1 cellular context compared by ENCODE assay signal in the genomic region with DNA sequence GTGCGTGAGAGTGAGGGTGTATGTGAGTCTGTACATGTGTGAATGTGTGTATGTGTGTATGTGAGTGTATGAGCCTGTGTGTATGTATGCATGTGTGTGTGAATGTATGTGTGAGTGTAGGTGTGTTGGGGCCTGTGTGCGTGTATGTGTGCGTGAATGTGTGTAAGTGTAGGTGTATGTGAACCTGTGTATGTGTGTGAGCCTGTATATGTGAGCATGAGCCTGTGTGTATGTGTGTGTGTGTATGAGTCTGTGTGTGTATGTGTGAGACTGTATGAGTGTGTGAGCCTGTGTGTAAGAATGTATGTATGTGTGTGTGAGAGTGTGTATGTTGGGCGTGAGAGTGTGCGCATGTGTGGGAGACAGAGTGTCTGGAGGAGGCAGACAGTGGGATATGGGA.
TF ChIP-seq lines count a peak whose summit lies in the region.

No MANE protein-coding gene starts in this region.

TF ChIP-seq in HepG2, 621 proteins besides CTCF, POLR2A, EP300 and RAD21 (continued from another document and continues in another):
- TF ChIP-seq, protein P1, sequence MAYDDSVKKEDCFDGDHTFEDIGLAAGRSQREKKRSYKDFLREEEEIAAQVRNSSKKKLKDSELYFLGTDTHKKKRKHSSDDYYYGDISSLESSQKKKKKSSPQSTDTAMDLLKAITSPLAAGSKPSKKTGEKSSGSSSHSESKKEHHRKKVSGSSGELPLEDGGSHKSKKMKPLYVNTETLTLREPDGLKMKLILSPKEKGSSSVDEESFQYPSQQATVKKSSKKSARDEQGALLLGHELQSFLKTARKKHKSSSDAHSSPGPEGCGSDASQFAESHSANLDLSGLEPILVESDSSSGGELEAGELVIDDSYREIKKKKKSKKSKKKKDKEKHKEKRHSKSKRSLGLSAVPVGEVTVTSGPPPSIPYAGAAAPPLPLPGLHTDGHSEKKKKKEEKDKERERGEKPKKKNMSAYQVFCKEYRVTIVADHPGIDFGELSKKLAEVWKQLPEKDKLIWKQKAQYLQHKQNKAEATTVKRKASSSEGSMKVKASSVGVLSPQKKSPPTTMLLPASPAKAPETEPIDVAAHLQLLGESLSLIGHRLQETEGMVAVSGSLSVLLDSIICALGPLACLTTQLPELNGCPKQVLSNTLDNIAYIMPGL (CRISPR knock-in tag; IDR thresholded peaks at IDR 0.05; ENCODE audit: borderline replicate concordance in 1 of 2, low read depth in 1 of 2), result no peak
- no peak for TF ChIP-seq KLF16 (CRISPR knock-in tag; IDR thresholded peaks at IDR 0.05)
- peak; percentile 97; the same call in 1 of the 2 replicates for TF ChIP-seq NBN (conservative IDR thresholded peaks at IDR 0.05)
- TF ChIP-seq, protein P2, sequence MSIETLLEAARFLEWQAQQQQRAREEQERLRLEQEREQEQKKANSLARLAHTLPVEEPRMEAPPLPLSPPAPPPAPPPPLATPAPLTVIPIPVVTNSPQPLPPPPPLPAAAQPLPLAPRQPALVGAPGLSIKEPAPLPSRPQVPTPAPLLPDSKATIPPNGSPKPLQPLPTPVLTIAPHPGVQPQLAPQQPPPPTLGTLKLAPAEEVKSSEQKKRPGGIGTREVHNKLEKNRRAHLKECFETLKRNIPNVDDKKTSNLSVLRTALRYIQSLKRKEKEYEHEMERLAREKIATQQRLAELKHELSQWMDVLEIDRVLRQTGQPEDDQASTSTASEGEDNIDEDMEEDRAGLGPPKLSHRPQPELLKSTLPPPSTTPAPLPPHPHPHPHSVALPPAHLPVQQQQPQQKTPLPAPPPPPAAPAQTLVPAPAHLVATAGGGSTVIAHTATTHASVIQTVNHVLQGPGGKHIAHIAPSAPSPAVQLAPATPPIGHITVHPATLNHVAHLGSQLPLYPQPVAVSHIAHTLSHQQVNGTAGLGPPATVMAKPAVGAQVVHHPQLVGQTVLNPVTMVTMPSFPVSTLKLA (IDR thresholded peaks at IDR 0.05), result peak; percentile 75
- TF ChIP-seq BORCS8-MEF2B (CRISPR knock-in tag; IDR thresholded peaks at IDR 0.05), result no peak
- TF ChIP-seq, protein P3, sequence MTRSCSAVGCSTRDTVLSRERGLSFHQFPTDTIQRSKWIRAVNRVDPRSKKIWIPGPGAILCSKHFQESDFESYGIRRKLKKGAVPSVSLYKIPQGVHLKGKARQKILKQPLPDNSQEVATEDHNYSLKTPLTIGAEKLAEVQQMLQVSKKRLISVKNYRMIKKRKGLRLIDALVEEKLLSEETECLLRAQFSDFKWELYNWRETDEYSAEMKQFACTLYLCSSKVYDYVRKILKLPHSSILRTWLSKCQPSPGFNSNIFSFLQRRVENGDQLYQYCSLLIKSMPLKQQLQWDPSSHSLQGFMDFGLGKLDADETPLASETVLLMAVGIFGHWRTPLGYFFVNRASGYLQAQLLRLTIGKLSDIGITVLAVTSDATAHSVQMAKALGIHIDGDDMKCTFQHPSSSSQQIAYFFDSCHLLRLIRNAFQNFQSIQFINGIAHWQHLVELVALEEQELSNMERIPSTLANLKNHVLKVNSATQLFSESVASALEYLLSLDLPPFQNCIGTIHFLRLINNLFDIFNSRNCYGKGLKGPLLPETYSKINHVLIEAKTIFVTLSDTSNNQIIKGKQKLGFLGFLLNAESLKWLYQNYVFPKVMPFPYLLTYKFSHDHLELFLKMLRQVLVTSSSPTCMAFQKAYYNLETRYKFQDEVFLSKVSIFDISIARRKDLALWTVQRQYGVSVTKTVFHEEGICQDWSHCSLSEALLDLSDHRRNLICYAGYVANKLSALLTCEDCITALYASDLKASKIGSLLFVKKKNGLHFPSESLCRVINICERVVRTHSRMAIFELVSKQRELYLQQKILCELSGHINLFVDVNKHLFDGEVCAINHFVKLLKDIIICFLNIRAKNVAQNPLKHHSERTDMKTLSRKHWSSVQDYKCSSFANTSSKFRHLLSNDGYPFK (CRISPR knock-in tag; IDR thresholded peaks at IDR 0.05; ENCODE audit: borderline replicate concordance), result no peak
- TF ChIP-seq REL (CRISPR knock-in tag; conservative IDR thresholded peaks at IDR 0.05), result no peak
- peak; percentile 60 for TF ChIP-seq PHB2 (IDR thresholded peaks at IDR 0.05; ENCODE audit: partially characterized antibody)
- TF ChIP-seq NR1H2 (CRISPR knock-in tag; IDR thresholded peaks at IDR 0.05; ENCODE audit: borderline replicate concordance, low read depth), result no peak
- peak; percentile 67; the same call in 1 of the 2 replicates for TF ChIP-seq FOXP1 (IDR thresholded peaks at IDR 0.05)
- TF ChIP-seq FOXP1 (CRISPR knock-in tag; IDR thresholded peaks at IDR 0.05), result no peak
- no peak for TF ChIP-seq ZBTB7B (CRISPR knock-in tag; IDR thresholded peaks at IDR 0.05)
- TF ChIP-seq ZFP36L1 (CRISPR knock-in tag; IDR thresholded peaks at IDR 0.05), result no peak
- 0 out of 2 replicates have a peak, but pooled peaks have one; percentile 46 for TF ChIP-seq FOXA1 (IDR thresholded peaks at IDR 0.05)
- no peak for TF ChIP-seq FOXA1 (CRISPR knock-in tag; IDR thresholded peaks at IDR 0.05)
- no peak for TF ChIP-seq MTA1 (CRISPR knock-in tag; IDR thresholded peaks at IDR 0.05; ENCODE audit: borderline replicate concordance)
- no peak for TF ChIP-seq ZNF251 (CRISPR knock-in tag; IDR thresholded peaks at IDR 0.05)
- peak; percentile 51 for TF ChIP-seq RAD51 (IDR thresholded peaks at IDR 0.05; ENCODE audit: borderline replicate concordance)
- TF ChIP-seq LCORL (IDR thresholded peaks at IDR 0.05), result peak; percentile 50; the same call in 1 of the 2 replicates
- no peak for TF ChIP-seq LCORL (CRISPR knock-in tag; IDR thresholded peaks at IDR 0.05)
- no peak for TF ChIP-seq ZNF772 (CRISPR knock-in tag; IDR thresholded peaks at IDR 0.05)
- peak; percentile 91 for TF ChIP-seq SOX6 (IDR thresholded peaks at IDR 0.05)
- TF ChIP-seq SOX6 (CRISPR knock-in tag; IDR thresholded peaks at IDR 0.05), result no peak
- TF ChIP-seq SIN3A (IDR thresholded peaks at IDR 0.05; ENCODE audit: borderline replicate concordance, low read depth, low read length), result no peak
- TF ChIP-seq ARNT2 (CRISPR knock-in tag; IDR thresholded peaks at IDR 0.05; ENCODE audit: low read depth), result no peak
- TF ChIP-seq ZNF282 (IDR thresholded peaks at IDR 0.05; ENCODE audit: partially characterized antibody), result peak; percentile 95
- TF ChIP-seq SUZ12 (IDR thresholded peaks at IDR 0.05; ENCODE audit: low read depth, low read length), result no peak
- TF ChIP-seq, protein P4, sequence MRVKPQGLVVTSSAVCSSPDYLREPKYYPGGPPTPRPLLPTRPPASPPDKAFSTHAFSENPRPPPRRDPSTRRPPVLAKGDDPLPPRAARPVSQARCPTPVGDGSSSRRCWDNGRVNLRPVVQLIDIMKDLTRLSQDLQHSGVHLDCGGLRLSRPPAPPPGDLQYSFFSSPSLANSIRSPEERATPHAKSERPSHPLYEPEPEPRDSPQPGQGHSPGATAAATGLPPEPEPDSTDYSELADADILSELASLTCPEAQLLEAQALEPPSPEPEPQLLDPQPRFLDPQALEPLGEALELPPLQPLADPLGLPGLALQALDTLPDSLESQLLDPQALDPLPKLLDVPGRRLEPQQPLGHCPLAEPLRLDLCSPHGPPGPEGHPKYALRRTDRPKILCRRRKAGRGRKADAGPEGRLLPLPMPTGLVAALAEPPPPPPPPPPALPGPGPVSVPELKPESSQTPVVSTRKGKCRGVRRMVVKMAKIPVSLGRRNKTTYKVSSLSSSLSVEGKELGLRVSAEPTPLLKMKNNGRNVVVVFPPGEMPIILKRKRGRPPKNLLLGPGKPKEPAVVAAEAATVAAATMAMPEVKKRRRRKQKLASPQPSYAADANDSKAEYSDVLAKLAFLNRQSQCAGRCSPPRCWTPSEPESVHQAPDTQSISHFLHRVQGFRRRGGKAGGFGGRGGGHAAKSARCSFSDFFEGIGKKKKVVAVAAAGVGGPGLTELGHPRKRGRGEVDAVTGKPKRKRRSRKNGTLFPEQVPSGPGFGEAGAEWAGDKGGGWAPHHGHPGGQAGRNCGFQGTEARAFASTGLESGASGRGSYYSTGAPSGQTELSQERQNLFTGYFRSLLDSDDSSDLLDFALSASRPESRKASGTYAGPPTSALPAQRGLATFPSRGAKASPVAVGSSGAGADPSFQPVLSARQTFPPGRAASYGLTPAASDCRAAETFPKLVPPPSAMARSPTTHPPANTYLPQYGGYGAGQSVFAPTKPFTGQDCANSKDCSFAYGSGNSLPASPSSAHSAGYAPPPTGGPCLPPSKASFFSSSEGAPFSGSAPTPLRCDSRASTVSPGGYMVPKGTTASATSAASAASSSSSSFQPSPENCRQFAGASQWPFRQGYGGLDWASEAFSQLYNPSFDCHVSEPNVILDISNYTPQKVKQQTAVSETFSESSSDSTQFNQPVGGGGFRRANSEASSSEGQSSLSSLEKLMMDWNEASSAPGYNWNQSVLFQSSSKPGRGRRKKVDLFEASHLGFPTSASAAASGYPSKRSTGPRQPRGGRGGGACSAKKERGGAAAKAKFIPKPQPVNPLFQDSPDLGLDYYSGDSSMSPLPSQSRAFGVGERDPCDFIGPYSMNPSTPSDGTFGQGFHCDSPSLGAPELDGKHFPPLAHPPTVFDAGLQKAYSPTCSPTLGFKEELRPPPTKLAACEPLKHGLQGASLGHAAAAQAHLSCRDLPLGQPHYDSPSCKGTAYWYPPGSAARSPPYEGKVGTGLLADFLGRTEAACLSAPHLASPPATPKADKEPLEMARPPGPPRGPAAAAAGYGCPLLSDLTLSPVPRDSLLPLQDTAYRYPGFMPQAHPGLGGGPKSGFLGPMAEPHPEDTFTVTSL (CRISPR knock-in tag; IDR thresholded peaks at IDR 0.05; ENCODE audit: borderline replicate concordance), result no peak
- no peak for TF ChIP-seq ZNF143 (CRISPR knock-in tag; IDR thresholded peaks at IDR 0.05)
- TF ChIP-seq, protein P5, sequence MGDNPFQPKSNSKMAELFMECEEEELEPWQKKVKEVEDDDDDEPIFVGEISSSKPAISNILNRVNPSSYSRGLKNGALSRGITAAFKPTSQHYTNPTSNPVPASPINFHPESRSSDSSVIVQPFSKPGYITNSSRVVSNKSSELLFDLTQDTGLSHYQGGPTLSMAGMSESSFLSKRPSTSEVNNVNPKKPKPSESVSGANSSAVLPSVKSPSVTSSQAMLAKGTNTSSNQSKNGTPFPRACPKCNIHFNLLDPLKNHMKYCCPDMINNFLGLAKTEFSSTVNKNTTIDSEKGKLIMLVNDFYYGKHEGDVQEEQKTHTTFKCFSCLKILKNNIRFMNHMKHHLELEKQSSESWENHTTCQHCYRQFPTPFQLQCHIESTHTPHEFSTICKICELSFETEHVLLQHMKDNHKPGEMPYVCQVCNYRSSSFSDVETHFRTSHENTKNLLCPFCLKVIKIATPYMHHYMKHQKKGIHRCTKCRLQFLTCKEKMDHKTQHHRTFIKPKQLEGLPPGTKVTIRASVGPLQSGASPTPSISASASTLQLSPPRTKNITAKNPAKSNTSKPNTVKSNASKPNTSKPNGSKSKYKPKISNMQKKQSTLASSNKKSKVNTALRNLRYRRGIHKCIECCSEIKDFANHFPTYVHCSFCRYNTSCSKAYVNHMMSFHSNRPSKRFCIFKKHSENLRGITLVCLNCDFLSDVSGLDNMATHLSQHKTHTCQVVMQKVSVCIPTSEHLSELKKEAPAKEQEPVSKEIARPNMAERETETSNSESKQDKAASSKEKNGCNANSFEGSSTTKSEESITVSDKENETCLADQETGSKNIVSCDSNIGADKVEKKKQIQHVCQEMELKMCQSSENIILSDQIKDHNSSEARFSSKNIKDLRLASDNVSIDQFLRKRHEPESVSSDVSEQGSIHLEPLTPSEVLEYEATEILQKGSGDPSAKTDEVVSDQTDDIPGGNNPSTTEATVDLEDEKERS (CRISPR knock-in tag; IDR thresholded peaks at IDR 0.05), result no peak
- no peak for TF ChIP-seq MIXL1 (CRISPR knock-in tag; IDR thresholded peaks at IDR 0.05)
- TF ChIP-seq ZNF460 (CRISPR knock-in tag; IDR thresholded peaks at IDR 0.05; ENCODE audit: borderline replicate concordance), result no peak
- TF ChIP-seq FOXO1 (CRISPR knock-in tag; IDR thresholded peaks at IDR 0.05), result no peak
- peak; percentile 14; the same call in 1 of the 2 replicates for TF ChIP-seq ATF7 (IDR thresholded peaks at IDR 0.05)
- no peak for TF ChIP-seq ATF7 (CRISPR knock-in tag; IDR thresholded peaks at IDR 0.05)
- no peak for TF ChIP-seq ZNF207 (IDR thresholded peaks at IDR 0.05; ENCODE audit: borderline replicate concordance)
- peak; percentile 99 for TF ChIP-seq IKZF1 (IDR thresholded peaks at IDR 0.05)
- TF ChIP-seq, protein P6, sequence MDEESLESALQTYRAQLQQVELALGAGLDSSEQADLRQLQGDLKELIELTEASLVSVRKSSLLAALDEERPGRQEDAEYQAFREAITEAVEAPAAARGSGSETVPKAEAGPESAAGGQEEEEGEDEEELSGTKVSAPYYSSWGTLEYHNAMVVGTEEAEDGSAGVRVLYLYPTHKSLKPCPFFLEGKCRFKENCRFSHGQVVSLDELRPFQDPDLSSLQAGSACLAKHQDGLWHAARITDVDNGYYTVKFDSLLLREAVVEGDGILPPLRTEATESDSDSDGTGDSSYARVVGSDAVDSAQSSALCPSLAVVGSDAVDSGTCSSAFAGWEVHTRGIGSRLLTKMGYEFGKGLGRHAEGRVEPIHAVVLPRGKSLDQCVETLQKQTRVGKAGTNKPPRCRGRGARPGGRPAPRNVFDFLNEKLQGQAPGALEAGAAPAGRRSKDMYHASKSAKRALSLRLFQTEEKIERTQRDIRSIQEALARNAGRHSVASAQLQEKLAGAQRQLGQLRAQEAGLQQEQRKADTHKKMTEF (CRISPR knock-in tag; IDR thresholded peaks at IDR 0.05), result no peak
- TF ChIP-seq ZNF558 (CRISPR knock-in tag; IDR thresholded peaks at IDR 0.05; ENCODE audit: borderline replicate concordance), result no peak
